Comparison of ENCODE assay signal across 13 cellular contexts in genomic region chr5:1325870-1326546, GRCh38. TPM values are rescaled to one million over a fixed set of nuclear protein-coding genes. Genes with fewer than 3 reads are reported as not detected.
DNase-seq lines count a peak whose midpoint lies in the region; ATAC-seq, FAIRE-seq and TF ChIP-seq lines count a peak whose summit lies in the region.
"Had no signal": no experiment of that assay in that cellular context is flagged by ENCODE, and none has a peak within 500 bp of the region (broad histone marks: within the 10 kb centered on the region; RNA-seq: fewer than 3 reads in every experiment).

No MANE protein-coding gene starts in this region.

- H3K27me3 Mint-ChIP-seq in activated naive CD4-positive, alpha-beta T cell treated with anti-CD3 and anti-CD28 coated beads, Interleukin-2, amount 10 ng/mL, durations not matched to agents 7 days and 5 days = no peaks in the 10 kb centered on the region
- H3K27me3 Mint-ChIP-seq in CD8-positive, alpha-beta T cell (ENCODE audit: low read depth) = no peaks in the 10 kb centered on the region

- no peak overlapping the region for H3K4me3 Mint-ChIP-seq in activated naive CD4-positive, alpha-beta T cell treated with anti-CD3 and anti-CD28 coated beads, Interleukin-2, amount 10 ng/mL, durations not matched to agents 7 days and 5 days
- no peak overlapping the region for H3K4me3 Mint-ChIP-seq in CD8-positive, alpha-beta T cell

- BruUV-seq in Panc1 (replicated peaks; lab: Mats Ljungman, UMichigan) = TSS peak; percentile 75

- peaks cover 2% of the 10 kb centered on the region for H3K4me1 Mint-ChIP-seq in activated naive CD4-positive, alpha-beta T cell treated with anti-CD3 and anti-CD28 coated beads, Interleukin-2, amount 10 ng/mL, durations not matched to agents 7 days and 5 days
- peaks cover 7% of the 10 kb centered on the region for H3K4me1 Mint-ChIP-seq in CD8-positive, alpha-beta T cell (ENCODE audit: low read depth)

- H3K9me3 Mint-ChIP-seq in activated naive CD4-positive, alpha-beta T cell treated with anti-CD3 and anti-CD28 coated beads, Interleukin-2, amount 50 U/mL, for 72 hours = no peaks in the 10 kb centered on the region
- H3K9me3 Mint-ChIP-seq in activated naive CD4-positive, alpha-beta T cell treated with anti-CD3 and anti-CD28 coated beads, Interleukin-2, amount 10 ng/mL, durations not matched to agents 7 days and 5 days = no peaks in the 10 kb centered on the region
- H3K9me3 Mint-ChIP-seq in CD8-positive, alpha-beta T cell = no peaks in the 10 kb centered on the region

- CTCF ChIA-PET in activated naive CD4-positive, alpha-beta T cell treated with anti-CD3 and anti-CD28 coated beads, Interleukin-2, amount 10 ng/mL, durations not matched to agents 7 days and 5 days (lab: Charles Lee) = interaction anchor here (0.7 kb wide), 1 partner anchor 64 kb away, joined by 3 read pairs; no protein-coding TSS in a partner anchor
- CTCF ChIA-PET in Panc1 (lab: Charles Lee) = interaction anchor here (0.6 kb wide), 1 partner anchor 17 kb away, joined by 3 read pairs; no protein-coding TSS in a partner anchor
- CTCF ChIA-PET in CD8-positive, alpha-beta T cell (lab: Charles Lee) = no interaction called here

- peak overlapping the region; percentile 81 for H3K27ac ChIP-seq in Panc1 (ENCODE audit: low read length)
- H3K27ac ChIP-seq in suprapubic skin = peak overlapping the region; percentile 49
- H3K27ac ChIP-seq in CD8-positive, alpha-beta T cell (ENCODE audit: low read depth, low read length) = no peak overlapping the region
- H3K27ac ChIP-seq: BLaER1 treated with 17β-estradiol and CSF1 and Interleukin-3, amounts not matched to agents 10 nM and 100 nM; parathyroid adenoma had no signal

- H3K27me3 ChIP-seq in Panc1 (ENCODE audit: control insufficient read depth, insufficient read depth, low read length) (no peaks in the 10 kb centered on the region), suprapubic skin (no peaks in the 10 kb centered on the region)
- H3K27me3 ChIP-seq in CD8-positive, alpha-beta T cell (ENCODE audit: insufficient read depth, low read length) = no peaks in the 10 kb centered on the region

- POLR2A ChIA-PET in Panc1 (lab: Charles Lee) = interaction anchor here (0.6 kb wide), 4 partner anchors 15 to 557 kb away, joined by 3 to 10 read pairs (median 4); partner anchors contain the start of gene IRX4
- POLR2A ChIA-PET in CD8-positive, alpha-beta T cell (lab: Charles Lee) = interaction anchor here (2.2 kb wide), 1 partner anchor 10 kb away, joined by 7 read pairs; no protein-coding TSS in a partner anchor

- whole genome bisulfite sequencing in suprapubic skin = 69% methylated on average over 22 of the region's 22 CpGs

- no peak for FAIRE-seq in GM19239 (lab: Jason Lieb, UNC)

- H3K36me3 Mint-ChIP-seq in activated naive CD4-positive, alpha-beta T cell treated with anti-CD3 and anti-CD28 coated beads, Interleukin-2, amount 50 U/mL, for 72 hours = peaks cover 0 to 4% of the 10 kb centered on the region in 2 donors
- peaks cover 42% of the 10 kb centered on the region for H3K36me3 Mint-ChIP-seq in activated naive CD4-positive, alpha-beta T cell treated with anti-CD3 and anti-CD28 coated beads, Interleukin-2, amount 10 ng/mL, durations not matched to agents 7 days and 5 days
- H3K36me3 Mint-ChIP-seq in CD8-positive, alpha-beta T cell = peaks cover 76% of the 10 kb centered on the region

- peak overlapping the region; percentile 67 to 71 for H3K27ac Mint-ChIP-seq in activated naive CD4-positive, alpha-beta T cell treated with anti-CD3 and anti-CD28 coated beads, Interleukin-2, amount 50 U/mL, for 72 hours
- no peak overlapping the region for H3K27ac Mint-ChIP-seq in activated naive CD4-positive, alpha-beta T cell treated with anti-CD3 and anti-CD28 coated beads, Interleukin-2, amount 10 ng/mL, durations not matched to agents 7 days and 5 days
- H3K27ac Mint-ChIP-seq in CD8-positive, alpha-beta T cell = no peak overlapping the region

- H3K36me3 ChIP-seq in Panc1 (ENCODE audit: control insufficient read depth, insufficient read depth, low read length) (peaks cover 5% of the 10 kb centered on the region; the same call in 1 of the 2 replicates), suprapubic skin (peaks cover 62% of the 10 kb centered on the region)
- H3K36me3 ChIP-seq in CD8-positive, alpha-beta T cell (ENCODE audit: insufficient read depth, low read length) = peaks cover 22% of the 10 kb centered on the region

- DNase-seq in activated naive CD4-positive, alpha-beta T cell treated with anti-CD3 and anti-CD28 coated beads, Interleukin-2, amount 50 U/mL, for 72 hours (ENCODE audit: low spot score in 2 of 2) = peak in 1 of 2 donors; percentile 40
- no peak for DNase-seq in activated naive CD4-positive, alpha-beta T cell treated with anti-CD3 and anti-CD28 coated beads, Interleukin-2, amount 10 ng/mL, durations not matched to agents 7 days and 5 days
- DNase-seq in Panc1 (ENCODE audit: low read depth, low spot score) (no peak), fibroblast of peridontal ligament (ENCODE audit: extremely low read depth) (peak; percentile 3), suprapubic skin (ENCODE audit: low spot score in 2 of 2) (peak; percentile 57 to 76), GM19239 (ENCODE audit: insufficient read length, low spot score) (no peak)
- no peak for DNase-seq in CD8-positive, alpha-beta T cell
- DNase-seq: NCI-H2029 treated with DMSO at 0.1 percent for 48 hours had no signal

- H3K9me3 ChIP-seq in Panc1 (ENCODE audit: control insufficient read depth, insufficient read depth, low read depth, low read length) = no peaks in the 10 kb centered on the region
- H3K9me3 ChIP-seq in suprapubic skin = no peaks in the 10 kb centered on the region
- no peaks in the 10 kb centered on the region for H3K9me3 ChIP-seq in CD8-positive, alpha-beta T cell (ENCODE audit: low read length)
- H3K9me3 ChIP-seq: BLaER1 treated with 17β-estradiol and CSF1 and Interleukin-3, amounts not matched to agents 10 nM and 100 nM had no signal

- intact Hi-C loops in Panc1 (cut with micrococcal nuclease; ENCODE audit: unreplicated experiment) = no loop called here
- intact Hi-C loops in CD8-positive, alpha-beta T cell (cut with DNase I, micrococcal nuclease) = no loop called here

- H3K4me3 ChIP-seq in Panc1 (ENCODE audit: low read depth in 2 of 2, low read length in 2 of 2) (no peak overlapping the region), suprapubic skin (no peak overlapping the region)
- no peak overlapping the region for H3K4me3 ChIP-seq in CD8-positive, alpha-beta T cell (ENCODE audit: low read depth, low read length)
- H3K4me3 ChIP-seq: BLaER1 treated with 17β-estradiol and CSF1 and Interleukin-3, amounts not matched to agents 10 nM and 100 nM had no signal

- TF ChIP-seq EP300 in suprapubic skin (IDR thresholded peaks at IDR 0.05) = no peak

- no peak for TF ChIP-seq POLR2A in suprapubic skin (IDR thresholded peaks at IDR 0.05)

- TF ChIP-seq CTCF in Panc1 (IDR thresholded peaks at IDR 0.05) (no peak), suprapubic skin (IDR thresholded peaks at IDR 0.05) (no peak)
- TF ChIP-seq CTCF in CD8-positive, alpha-beta T cell (IDR thresholded peaks at IDR 0.05) = no peak

- H3K4me1 ChIP-seq in Panc1 (ENCODE audit: control insufficient read depth, insufficient read depth, low read length) (peaks cover 5% of the 10 kb centered on the region), suprapubic skin (peaks cover 33% of the 10 kb centered on the region)
- no peaks in the 10 kb centered on the region for H3K4me1 ChIP-seq in CD8-positive, alpha-beta T cell (ENCODE audit: insufficient read depth, low read length)
- H3K4me1 ChIP-seq: parathyroid adenoma had no signal

- no peak for ATAC-seq in activated naive CD4-positive, alpha-beta T cell treated with anti-CD3 and anti-CD28 coated beads, Interleukin-2, amount 50 U/mL, for 72 hours
- ATAC-seq in Panc1 = peak; percentile 53
- no peak for ATAC-seq in CD8-positive, alpha-beta T cell
- no peak for ATAC-seq in GM21717 (IDR thresholded peaks at IDR 0.05; ENCODE audit: unreplicated experiment)

- in situ Hi-C loops in Panc1 (cut with HindIII; ENCODE audit: low pct_unique_long_range_greater_than_20kb, low sequenced_read_pairs) = no loop called here

RNA-seq across cellular contexts. Expression of gene CLPTM1L, which starts 18.9 kb away (rescaled TPM):
- 10 to 100 TPM; 44.8 to 67.9 TPM for total RNA-seq in activated naive CD4-positive, alpha-beta T cell treated with anti-CD3 and anti-CD28 coated beads, Interleukin-2, amount 50 U/mL, for 72 hours
- total RNA-seq in Panc1 (2021; ENCODE audit: unreplicated experiment) (188 TPM), suprapubic skin (100 to 1,000 TPM in 1 of 4 donors, 10 to 100 TPM in 3; 62.6 to 132 (median 93.5) TPM)
- 187 TPM for polyA plus RNA-seq in Panc1 (2012; ENCODE audit: insufficient read length)
- total RNA-seq in CD8-positive, alpha-beta T cell = 10 to 100 TPM; 56.8 to 58.9 TPM

RNA-seq across cellular contexts. Expression of gene TERT, which starts 31.1 kb away (rescaled TPM):
- total RNA-seq in activated naive CD4-positive, alpha-beta T cell treated with anti-CD3 and anti-CD28 coated beads, Interleukin-2, amount 50 U/mL, for 72 hours = 10 to 100 TPM in 1 of 2 donors, 1 to 10 TPM in 1; 3.5 to 16.6 TPM
- 8.9 TPM for total RNA-seq in Panc1 (2021; ENCODE audit: unreplicated experiment)
- polyA plus RNA-seq in Panc1 (2012; ENCODE audit: insufficient read length) = 3.7 TPM
- not detected for total RNA-seq in suprapubic skin
- total RNA-seq in CD8-positive, alpha-beta T cell = under 1 TPM in 1 of 2 experiments, not detected in 1; 0.08 TPM
- total RNA-seq: epithelial cell of proximal tubule, ureter had no signal

Comparison
In these comparisons a context has a peak if more than half of its experiments do, and no peak if none do; other contexts are left out.
1. H3K27ac Mint-ChIP-seq: peak in activated naive CD4-positive, alpha-beta T cell treated with anti-CD3 and anti-CD28 coated beads, Interleukin-2, amount 50 U/mL, for 72 hours (2 of 2); none in activated naive CD4-positive, alpha-beta T cell treated with anti-CD3 and anti-CD28 coated beads, Interleukin-2, amount 10 ng/mL, durations not matched to agents 7 days and 5 days (single experiment) and CD8-positive, alpha-beta T cell (single experiment).
2. DNase-seq: peak in fibroblast of peridontal ligament (single experiment) and suprapubic skin (2 of 2); none in activated naive CD4-positive, alpha-beta T cell treated with anti-CD3 and anti-CD28 coated beads, Interleukin-2, amount 10 ng/mL, durations not matched to agents 7 days and 5 days (single experiment), Panc1 (single experiment), CD8-positive, alpha-beta T cell (0 of 7) and GM19239 (single experiment).